1 cellular context compared by ENCODE assay signal in the genomic region with DNA sequence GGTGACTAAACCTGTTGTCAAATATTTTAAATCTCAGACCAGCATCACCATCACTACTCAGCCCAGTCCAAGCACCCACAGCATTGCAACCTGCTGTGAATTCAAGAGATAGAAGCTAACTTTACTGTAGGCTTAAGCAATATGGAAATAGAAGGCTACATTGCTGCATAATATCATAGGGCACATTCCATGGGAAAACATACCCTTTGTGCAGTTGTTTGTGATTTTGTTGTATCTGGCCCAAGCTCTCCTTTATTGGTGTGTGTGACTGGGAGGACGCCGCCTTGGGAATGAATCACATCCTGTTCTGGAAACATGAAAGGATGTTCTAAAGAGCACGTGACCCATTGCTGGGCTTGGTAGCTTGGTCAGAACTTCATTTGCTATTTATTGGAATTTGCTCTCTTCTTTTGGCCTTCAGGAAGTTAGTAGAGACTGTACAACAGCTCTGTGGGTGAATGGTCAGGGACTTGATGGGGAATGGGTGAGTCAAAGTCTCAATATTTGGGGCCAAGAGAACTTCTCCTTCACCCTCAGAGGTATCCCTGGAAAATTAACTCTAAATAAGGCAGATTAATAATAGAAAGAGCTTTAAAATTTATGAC.
A peak's percentile ranks its signal among the peaks of the same experiment; 100 is the strongest.
TF ChIP-seq lines count a peak whose summit lies in the region.

No MANE protein-coding gene starts in this region.

TF ChIP-seq in HepG2, 621 proteins besides CTCF, POLR2A, EP300 and RAD21 (continued from another document and continues in another):
- TF ChIP-seq, protein P1, sequence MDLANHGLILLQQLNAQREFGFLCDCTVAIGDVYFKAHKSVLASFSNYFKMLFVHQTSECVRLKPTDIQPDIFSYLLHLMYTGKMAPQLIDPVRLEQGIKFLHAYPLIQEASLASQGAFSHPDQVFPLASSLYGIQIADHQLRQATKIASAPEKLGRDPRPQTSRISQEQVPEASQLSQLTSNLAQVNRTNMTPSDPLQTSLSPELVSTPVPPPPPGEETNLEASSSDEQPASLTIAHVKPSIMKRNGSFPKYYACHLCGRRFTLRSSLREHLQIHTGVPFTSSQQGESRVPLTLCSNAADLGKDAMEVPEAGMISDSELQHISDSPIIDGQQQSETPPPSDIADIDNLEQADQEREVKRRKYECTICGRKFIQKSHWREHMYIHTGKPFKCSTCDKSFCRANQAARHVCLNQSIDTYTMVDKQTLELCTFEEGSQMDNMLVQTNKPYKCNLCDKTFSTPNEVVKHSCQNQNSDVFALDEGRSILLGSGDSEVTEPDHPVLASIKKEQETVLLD (CRISPR knock-in tag; IDR thresholded peaks at IDR 0.05; ENCODE audit: low read depth) = no peak
- TF ChIP-seq, protein P2, sequence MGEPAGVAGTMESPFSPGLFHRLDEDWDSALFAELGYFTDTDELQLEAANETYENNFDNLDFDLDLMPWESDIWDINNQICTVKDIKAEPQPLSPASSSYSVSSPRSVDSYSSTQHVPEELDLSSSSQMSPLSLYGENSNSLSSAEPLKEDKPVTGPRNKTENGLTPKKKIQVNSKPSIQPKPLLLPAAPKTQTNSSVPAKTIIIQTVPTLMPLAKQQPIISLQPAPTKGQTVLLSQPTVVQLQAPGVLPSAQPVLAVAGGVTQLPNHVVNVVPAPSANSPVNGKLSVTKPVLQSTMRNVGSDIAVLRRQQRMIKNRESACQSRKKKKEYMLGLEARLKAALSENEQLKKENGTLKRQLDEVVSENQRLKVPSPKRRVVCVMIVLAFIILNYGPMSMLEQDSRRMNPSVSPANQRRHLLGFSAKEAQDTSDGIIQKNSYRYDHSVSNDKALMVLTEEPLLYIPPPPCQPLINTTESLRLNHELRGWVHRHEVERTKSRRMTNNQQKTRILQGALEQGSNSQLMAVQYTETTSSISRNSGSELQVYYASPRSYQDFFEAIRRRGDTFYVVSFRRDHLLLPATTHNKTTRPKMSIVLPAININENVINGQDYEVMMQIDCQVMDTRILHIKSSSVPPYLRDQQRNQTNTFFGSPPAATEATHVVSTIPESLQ (CRISPR knock-in tag; conservative IDR thresholded peaks at IDR 0.05) = no peak
- TF ChIP-seq ZNF292 (CRISPR knock-in tag; IDR thresholded peaks at IDR 0.05; ENCODE audit: borderline replicate concordance, low read depth) (no peak), KLF9 (CRISPR knock-in tag; IDR thresholded peaks at IDR 0.05; ENCODE audit: low read depth) (no peak), ZNF138 (CRISPR knock-in tag; IDR thresholded peaks at IDR 0.05; ENCODE audit: low read depth) (no peak), ZNF441 (CRISPR knock-in tag; IDR thresholded peaks at IDR 0.05; ENCODE audit: borderline replicate concordance) (no peak), KLF12 (CRISPR knock-in tag; IDR thresholded peaks at IDR 0.05; ENCODE audit: borderline replicate concordance) (no peak), ZNF883 (CRISPR knock-in tag; IDR thresholded peaks at IDR 0.05; ENCODE audit: not compliant biosample characterization) (no peak), ZNF724P (CRISPR knock-in tag; IDR thresholded peaks at IDR 0.05; ENCODE audit: borderline replicate concordance) (no peak), ZNF766 (CRISPR knock-in tag; IDR thresholded peaks at IDR 0.05; ENCODE audit: borderline replicate concordance) (no peak), REPIN1 (CRISPR knock-in tag; IDR thresholded peaks at IDR 0.05; ENCODE audit: borderline replicate concordance, low read depth) (no peak), ZNF556 (CRISPR knock-in tag; IDR thresholded peaks at IDR 0.05; ENCODE audit: borderline replicate concordance) (no peak; the same call in 1 of the 2 replicates), KDM4B (CRISPR knock-in tag; IDR thresholded peaks at IDR 0.05) (peak; percentile 38; the same call in 1 of the 2 replicates), NCOA2 (CRISPR knock-in tag; IDR thresholded peaks at IDR 0.05) (peak; percentile 77), ATRX (CRISPR knock-in tag; IDR thresholded peaks at IDR 0.05; ENCODE audit: borderline replicate concordance) (no peak), SMYD3 (CRISPR knock-in tag; IDR thresholded peaks at IDR 0.05) (no peak), ZNF749 (CRISPR knock-in tag; IDR thresholded peaks at IDR 0.05; ENCODE audit: borderline replicate concordance) (no peak), HNRNPLL (IDR thresholded peaks at IDR 0.05; ENCODE audit: low read depth, low read length, poor library complexity, severe bottlenecking) (no peak), CEBPG (CRISPR knock-in tag; IDR thresholded peaks at IDR 0.05) (peak; percentile 85), BORCS8-MEF2B (CRISPR knock-in tag; IDR thresholded peaks at IDR 0.05) (no peak), RORA (CRISPR knock-in tag; IDR thresholded peaks at IDR 0.05) (0 out of 2 replicates have a peak, but pooled peaks have one; percentile 31), ZSCAN22 (CRISPR knock-in tag; IDR thresholded peaks at IDR 0.05) (no peak), MEIS2 (CRISPR knock-in tag; IDR thresholded peaks at IDR 0.05) (peak; percentile 63; the same call in 1 of the 2 replicates), FOSL1 (CRISPR knock-in tag; IDR thresholded peaks at IDR 0.05; ENCODE audit: borderline replicate concordance) (peak; percentile 94), SP5 (CRISPR knock-in tag; IDR thresholded peaks at IDR 0.05; ENCODE audit: borderline replicate concordance, low read depth) (peak; percentile 78), TARDBP (CRISPR knock-in tag; IDR thresholded peaks at IDR 0.05) (no peak; the same call in 1 of the 2 replicates), ZMYM4 (CRISPR knock-in tag; IDR thresholded peaks at IDR 0.05) (no peak; the same call in none of the 2 replicates), NFE2L1 (CRISPR knock-in tag; IDR thresholded peaks at IDR 0.05; ENCODE audit: borderline replicate concordance) (no peak), ATAD3A (CRISPR knock-in tag; IDR thresholded peaks at IDR 0.05) (no peak), KLF13 (CRISPR knock-in tag; IDR thresholded peaks at IDR 0.05) (no peak), TAF15 (IDR thresholded peaks at IDR 0.05; ENCODE audit: low read depth, low read length, poor library complexity, severe bottlenecking) (no peak), ZFP90 (CRISPR knock-in tag; IDR thresholded peaks at IDR 0.05; ENCODE audit: borderline replicate concordance) (peak; percentile 69; the same call in 1 of the 2 replicates), RBM39 (IDR thresholded peaks at IDR 0.05; ENCODE audit: low read depth, low read length, poor library complexity, severe bottlenecking) (no peak), ZNF7 (CRISPR knock-in tag; IDR thresholded peaks at IDR 0.05) (no peak), NCOA5 (CRISPR knock-in tag; IDR thresholded peaks at IDR 0.05) (no peak), SOX6 (IDR thresholded peaks at IDR 0.05) (no peak), SOX6 (CRISPR knock-in tag; IDR thresholded peaks at IDR 0.05) (no peak), ZSCAN30 (CRISPR knock-in tag; IDR thresholded peaks at IDR 0.05) (no peak), ZC3H4 (CRISPR knock-in tag; IDR thresholded peaks at IDR 0.05; ENCODE audit: borderline replicate concordance) (no peak), HMG20B (CRISPR knock-in tag; conservative IDR thresholded peaks at IDR 0.05) (no peak)
- TF ChIP-seq, protein P3, sequence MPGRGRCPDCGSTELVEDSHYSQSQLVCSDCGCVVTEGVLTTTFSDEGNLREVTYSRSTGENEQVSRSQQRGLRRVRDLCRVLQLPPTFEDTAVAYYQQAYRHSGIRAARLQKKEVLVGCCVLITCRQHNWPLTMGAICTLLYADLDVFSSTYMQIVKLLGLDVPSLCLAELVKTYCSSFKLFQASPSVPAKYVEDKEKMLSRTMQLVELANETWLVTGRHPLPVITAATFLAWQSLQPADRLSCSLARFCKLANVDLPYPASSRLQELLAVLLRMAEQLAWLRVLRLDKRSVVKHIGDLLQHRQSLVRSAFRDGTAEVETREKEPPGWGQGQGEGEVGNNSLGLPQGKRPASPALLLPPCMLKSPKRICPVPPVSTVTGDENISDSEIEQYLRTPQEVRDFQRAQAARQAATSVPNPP (CRISPR knock-in tag; IDR thresholded peaks at IDR 0.05) = no peak
- TF ChIP-seq, protein P4, sequence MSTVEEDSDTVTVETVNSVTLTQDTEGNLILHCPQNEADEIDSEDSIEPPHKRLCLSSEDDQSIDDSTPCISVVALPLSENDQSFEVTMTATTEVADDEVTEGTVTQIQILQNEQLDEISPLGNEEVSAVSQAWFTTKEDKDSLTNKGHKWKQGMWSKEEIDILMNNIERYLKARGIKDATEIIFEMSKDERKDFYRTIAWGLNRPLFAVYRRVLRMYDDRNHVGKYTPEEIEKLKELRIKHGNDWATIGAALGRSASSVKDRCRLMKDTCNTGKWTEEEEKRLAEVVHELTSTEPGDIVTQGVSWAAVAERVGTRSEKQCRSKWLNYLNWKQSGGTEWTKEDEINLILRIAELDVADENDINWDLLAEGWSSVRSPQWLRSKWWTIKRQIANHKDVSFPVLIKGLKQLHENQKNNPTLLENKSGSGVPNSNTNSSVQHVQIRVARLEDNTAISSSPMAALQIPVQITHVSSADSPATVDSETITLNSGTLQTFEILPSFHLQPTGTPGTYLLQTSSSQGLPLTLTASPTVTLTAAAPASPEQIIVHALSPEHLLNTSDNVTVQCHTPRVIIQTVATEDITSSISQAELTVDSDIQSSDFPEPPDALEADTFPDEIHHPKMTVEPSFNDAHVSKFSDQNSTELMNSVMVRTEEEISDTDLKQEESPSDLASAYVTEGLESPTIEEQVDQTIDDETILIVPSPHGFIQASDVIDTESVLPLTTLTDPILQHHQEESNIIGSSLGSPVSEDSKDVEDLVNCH (CRISPR knock-in tag; IDR thresholded peaks at IDR 0.05) = no peak
- TF ChIP-seq, protein P5, sequence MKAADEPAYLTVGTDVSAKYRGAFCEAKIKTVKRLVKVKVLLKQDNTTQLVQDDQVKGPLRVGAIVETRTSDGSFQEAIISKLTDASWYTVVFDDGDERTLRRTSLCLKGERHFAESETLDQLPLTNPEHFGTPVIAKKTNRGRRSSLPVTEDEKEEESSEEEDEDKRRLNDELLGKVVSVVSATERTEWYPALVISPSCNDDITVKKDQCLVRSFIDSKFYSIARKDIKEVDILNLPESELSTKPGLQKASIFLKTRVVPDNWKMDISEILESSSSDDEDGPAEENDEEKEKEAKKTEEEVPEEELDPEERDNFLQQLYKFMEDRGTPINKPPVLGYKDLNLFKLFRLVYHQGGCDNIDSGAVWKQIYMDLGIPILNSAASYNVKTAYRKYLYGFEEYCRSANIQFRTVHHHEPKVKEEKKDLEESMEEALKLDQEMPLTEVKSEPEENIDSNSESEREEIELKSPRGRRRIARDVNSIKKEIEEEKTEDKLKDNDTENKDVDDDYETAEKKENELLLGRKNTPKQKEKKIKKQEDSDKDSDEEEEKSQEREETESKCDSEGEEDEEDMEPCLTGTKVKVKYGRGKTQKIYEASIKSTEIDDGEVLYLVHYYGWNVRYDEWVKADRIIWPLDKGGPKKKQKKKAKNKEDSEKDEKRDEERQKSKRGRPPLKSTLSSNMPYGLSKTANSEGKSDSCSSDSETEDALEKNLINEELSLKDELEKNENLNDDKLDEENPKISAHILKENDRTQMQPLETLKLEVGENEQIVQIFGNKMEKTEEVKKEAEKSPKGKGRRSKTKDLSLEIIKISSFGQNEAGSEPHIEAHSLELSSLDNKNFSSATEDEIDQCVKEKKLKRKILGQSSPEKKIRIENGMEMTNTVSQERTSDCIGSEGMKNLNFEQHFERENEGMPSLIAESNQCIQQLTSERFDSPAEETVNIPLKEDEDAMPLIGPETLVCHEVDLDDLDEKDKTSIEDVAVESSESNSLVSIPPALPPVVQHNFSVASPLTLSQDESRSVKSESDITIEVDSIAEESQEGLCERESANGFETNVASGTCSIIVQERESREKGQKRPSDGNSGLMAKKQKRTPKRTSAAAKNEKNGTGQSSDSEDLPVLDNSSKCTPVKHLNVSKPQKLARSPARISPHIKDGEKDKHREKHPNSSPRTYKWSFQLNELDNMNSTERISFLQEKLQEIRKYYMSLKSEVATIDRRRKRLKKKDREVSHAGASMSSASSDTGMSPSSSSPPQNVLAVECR (CRISPR knock-in tag; IDR thresholded peaks at IDR 0.05; ENCODE audit: borderline replicate concordance) = no peak
- TF ChIP-seq, protein P6, sequence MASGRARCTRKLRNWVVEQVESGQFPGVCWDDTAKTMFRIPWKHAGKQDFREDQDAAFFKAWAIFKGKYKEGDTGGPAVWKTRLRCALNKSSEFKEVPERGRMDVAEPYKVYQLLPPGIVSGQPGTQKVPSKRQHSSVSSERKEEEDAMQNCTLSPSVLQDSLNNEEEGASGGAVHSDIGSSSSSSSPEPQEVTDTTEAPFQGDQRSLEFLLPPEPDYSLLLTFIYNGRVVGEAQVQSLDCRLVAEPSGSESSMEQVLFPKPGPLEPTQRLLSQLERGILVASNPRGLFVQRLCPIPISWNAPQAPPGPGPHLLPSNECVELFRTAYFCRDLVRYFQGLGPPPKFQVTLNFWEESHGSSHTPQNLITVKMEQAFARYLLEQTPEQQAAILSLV (CRISPR knock-in tag; IDR thresholded peaks at IDR 0.05; ENCODE audit: borderline replicate concordance) = peak; percentile 45; the same call in 1 of the 2 replicates
- TF ChIP-seq, protein P7, sequence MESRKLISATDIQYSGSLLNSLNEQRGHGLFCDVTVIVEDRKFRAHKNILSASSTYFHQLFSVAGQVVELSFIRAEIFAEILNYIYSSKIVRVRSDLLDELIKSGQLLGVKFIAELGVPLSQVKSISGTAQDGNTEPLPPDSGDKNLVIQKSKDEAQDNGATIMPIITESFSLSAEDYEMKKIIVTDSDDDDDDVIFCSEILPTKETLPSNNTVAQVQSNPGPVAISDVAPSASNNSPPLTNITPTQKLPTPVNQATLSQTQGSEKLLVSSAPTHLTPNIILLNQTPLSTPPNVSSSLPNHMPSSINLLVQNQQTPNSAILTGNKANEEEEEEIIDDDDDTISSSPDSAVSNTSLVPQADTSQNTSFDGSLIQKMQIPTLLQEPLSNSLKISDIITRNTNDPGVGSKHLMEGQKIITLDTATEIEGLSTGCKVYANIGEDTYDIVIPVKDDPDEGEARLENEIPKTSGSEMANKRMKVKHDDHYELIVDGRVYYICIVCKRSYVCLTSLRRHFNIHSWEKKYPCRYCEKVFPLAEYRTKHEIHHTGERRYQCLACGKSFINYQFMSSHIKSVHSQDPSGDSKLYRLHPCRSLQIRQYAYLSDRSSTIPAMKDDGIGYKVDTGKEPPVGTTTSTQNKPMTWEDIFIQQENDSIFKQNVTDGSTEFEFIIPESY (CRISPR knock-in tag; IDR thresholded peaks at IDR 0.05) = peak; percentile 34; the same call in 1 of the 2 replicates
- TF ChIP-seq, protein P8, sequence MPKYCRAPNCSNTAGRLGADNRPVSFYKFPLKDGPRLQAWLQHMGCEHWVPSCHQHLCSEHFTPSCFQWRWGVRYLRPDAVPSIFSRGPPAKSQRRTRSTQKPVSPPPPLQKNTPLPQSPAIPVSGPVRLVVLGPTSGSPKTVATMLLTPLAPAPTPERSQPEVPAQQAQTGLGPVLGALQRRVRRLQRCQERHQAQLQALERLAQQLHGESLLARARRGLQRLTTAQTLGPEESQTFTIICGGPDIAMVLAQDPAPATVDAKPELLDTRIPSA (CRISPR knock-in tag; IDR thresholded peaks at IDR 0.05; ENCODE audit: borderline replicate concordance) = no peak; the same call in 1 of the 2 replicates
- TF ChIP-seq, protein P9, sequence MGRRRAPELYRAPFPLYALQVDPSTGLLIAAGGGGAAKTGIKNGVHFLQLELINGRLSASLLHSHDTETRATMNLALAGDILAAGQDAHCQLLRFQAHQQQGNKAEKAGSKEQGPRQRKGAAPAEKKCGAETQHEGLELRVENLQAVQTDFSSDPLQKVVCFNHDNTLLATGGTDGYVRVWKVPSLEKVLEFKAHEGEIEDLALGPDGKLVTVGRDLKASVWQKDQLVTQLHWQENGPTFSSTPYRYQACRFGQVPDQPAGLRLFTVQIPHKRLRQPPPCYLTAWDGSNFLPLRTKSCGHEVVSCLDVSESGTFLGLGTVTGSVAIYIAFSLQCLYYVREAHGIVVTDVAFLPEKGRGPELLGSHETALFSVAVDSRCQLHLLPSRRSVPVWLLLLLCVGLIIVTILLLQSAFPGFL (CRISPR knock-in tag; IDR thresholded peaks at IDR 0.05) = no peak
- TF ChIP-seq, protein P10, sequence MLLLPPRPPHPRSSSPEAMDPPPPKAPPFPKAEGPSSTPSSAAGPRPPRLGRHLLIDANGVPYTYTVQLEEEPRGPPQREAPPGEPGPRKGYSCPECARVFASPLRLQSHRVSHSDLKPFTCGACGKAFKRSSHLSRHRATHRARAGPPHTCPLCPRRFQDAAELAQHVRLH (CRISPR knock-in tag; IDR thresholded peaks at IDR 0.05; ENCODE audit: borderline replicate concordance, low read depth) = no peak
